In genomic region chr9:98879094-98879957, GRCh38 we compare ENCODE assay signal across 1 cellular context.
TF ChIP-seq lines count a peak whose summit lies in the region.

No MANE protein-coding gene starts in this region.

TF ChIP-seq in K562, 482 proteins besides CTCF, POLR2A, EP300 and RAD21 (continued from another document):
- TF ChIP-seq USF2 (CRISPR knock-in tag; IDR thresholded peaks at IDR 0.05) (no peak), SIN3B (IDR thresholded peaks at IDR 0.05; ENCODE audit: low read depth) (no peak), ARID4B (CRISPR knock-in tag; IDR thresholded peaks at IDR 0.05) (no peak), E2F6 (IDR thresholded peaks at IDR 0.05; ENCODE audit: borderline replicate concordance in 1 of 2, extremely low read depth in 1 of 2, insufficient read depth in 1 of 2, insufficient read length in 1 of 2, low read depth in 1 of 2, low read length in 1 of 2, poor library complexity in 1 of 2, severe bottlenecking in 1 of 2) (no peak), MITF (IDR thresholded peaks at IDR 0.05) (no peak), SETDB1 (IDR thresholded peaks at IDR 0.05; ENCODE audit: low read length) (no peak), ELF4 (CRISPR knock-in tag; IDR thresholded peaks at IDR 0.05) (no peak), ZC3H11A (IDR thresholded peaks at IDR 0.05; ENCODE audit: low read depth, low read length) (no peak), GABPA (tag; conservative IDR thresholded peaks at IDR 0.05; ENCODE audit: low read depth) (no peak), PTRF (tag; IDR thresholded peaks at IDR 0.05) (no peak), SREBF1 (IDR thresholded peaks at IDR 0.05; ENCODE audit: borderline replicate concordance, low read depth, low read length) (no peak)
